Comparison of ENCODE assay signal across 17 cellular contexts in genomic region chr15:100569406-100569805, GRCh38. TPM values are rescaled to one million over a fixed set of nuclear protein-coding genes. Genes with fewer than 3 reads are reported as not detected.
"Had no signal": no experiment of that assay in that cellular context is flagged by ENCODE, and none has a peak within 500 bp of the region (broad histone marks: within the 10 kb centered on the region; RNA-seq: fewer than 3 reads in every experiment).

No MANE protein-coding gene starts in this region.

- H3K4me1 Mint-ChIP-seq: naive B cell had no signal

- H3K27me3 ChIP-seq: body of pancreas, right atrium auricular region, tibial artery, vagina had no signal

- H3K27ac Mint-ChIP-seq: activated CD4-positive, alpha-beta memory T cell treated with anti-CD3 and anti-CD28 coated beads for 36 hours; naive B cell had no signal

- H3K9me3 ChIP-seq: body of pancreas, lower lobe of right lung, right atrium auricular region, SK-N-SH, tibial artery, vagina had no signal

- H3K27me3 Mint-ChIP-seq: activated CD4-positive, alpha-beta memory T cell treated with anti-CD3 and anti-CD28 coated beads for 36 hours; naive B cell; T-helper 17 cell had no signal

- H3K4me3 ChIP-seq: body of pancreas, lower lobe of right lung, right atrium auricular region, skin epidermis, tibial artery, vagina had no signal

- H3K4me3 Mint-ChIP-seq: activated CD4-positive, alpha-beta memory T cell treated with anti-CD3 and anti-CD28 coated beads for 36 hours; naive B cell; T-helper 17 cell had no signal

- H3K9ac ChIP-seq: SK-N-SH had no signal

- DNase-seq: activated CD4-positive, alpha-beta memory T cell treated with anti-CD3 and anti-CD28 coated beads for 36 hours; activated CD8-positive, alpha-beta memory T cell treated with anti-CD3 and anti-CD28 coated beads, Interleukin-2, amount 50 U/mL, for 48 hours; activated effector memory CD4-positive, alpha-beta T cell treated with Interleukin-2 at 50 U/mL for 16 hours; amniotic stem cell; body of pancreas; dermis blood vessel endothelial cell; left cardiac atrium; lower lobe of right lung; naive B cell; nucleus accumbens; SK-N-SH; T-helper 17 cell; tibial artery had no signal

- H3K9me3 Mint-ChIP-seq: activated CD4-positive, alpha-beta memory T cell treated with anti-CD3 and anti-CD28 coated beads for 36 hours; naive B cell had no signal

- H3K4me1 ChIP-seq: body of pancreas, lower lobe of right lung, right atrium auricular region, tibial artery, vagina had no signal

RNA-seq across cellular contexts. Expression of gene CERS3, which starts 40.7 kb away (rescaled TPM):
- total RNA-seq: dermis blood vessel endothelial cell, lower lobe of right lung, posterior vena cava, right atrium auricular region had no signal
